15 cellular contexts compared by ENCODE assay signal in the genomic region with DNA sequence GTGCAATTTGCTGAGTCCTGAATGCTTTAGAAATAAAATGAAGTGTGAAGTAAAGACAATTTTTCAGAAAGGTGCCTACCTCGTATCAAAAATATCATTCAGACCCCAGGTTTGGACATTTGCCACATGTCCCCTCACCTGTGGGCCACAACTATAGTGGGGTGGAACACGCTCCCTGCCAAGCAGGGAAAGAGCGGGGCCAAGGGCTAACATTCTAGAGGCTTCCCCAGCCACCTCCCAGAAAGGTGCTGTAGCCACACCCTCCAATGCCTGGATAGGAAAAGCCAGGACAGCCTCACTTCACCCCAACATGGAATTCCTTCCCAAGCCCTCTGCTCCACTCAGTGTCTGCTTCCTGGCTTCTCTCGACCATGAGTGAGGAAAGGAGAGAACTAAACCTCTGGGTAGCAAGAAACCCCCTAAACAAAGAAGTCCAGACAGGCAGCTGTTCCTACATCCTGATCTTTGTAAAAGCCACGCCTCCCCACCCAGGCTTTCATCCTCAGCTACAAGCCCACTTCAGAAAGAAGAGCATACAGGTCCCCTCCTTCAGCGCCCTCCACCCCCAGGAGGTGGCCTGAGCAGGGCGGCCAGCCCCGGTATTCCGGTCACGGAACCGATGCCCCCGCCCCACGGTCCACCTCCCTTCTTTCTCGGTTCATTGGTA. TPM values are rescaled to one million over a fixed set of nuclear protein-coding genes. Genes with fewer than 3 reads are reported as not detected.
DNase-seq lines count a peak whose midpoint lies in the region; ATAC-seq, FAIRE-seq and TF ChIP-seq lines count a peak whose summit lies in the region.
"Had no signal": no experiment of that assay in that cellular context is flagged by ENCODE, and none has a peak within 500 bp of the region (broad histone marks: within the 10 kb centered on the region; RNA-seq: fewer than 3 reads in every experiment).

No MANE protein-coding gene starts in this region.

- ATAC-seq in HepG2 (no peak), Right ventricle myocardium superior (ENCODE audit: poor library complexity) (peak; percentile 2), aorta (ENCODE audit: low FRiP score) (no peak), GM18907 (IDR thresholded peaks at IDR 0.05; ENCODE audit: unreplicated experiment) (no peak)
- ATAC-seq: A549, left colon had no signal

- H3K4me3 ChIP-seq in liver (ENCODE audit: low read depth in 1 of 3, low read length in 3 of 3) (peak overlapping the region in 1 of 3 donors; percentile 30), HepG2 (replicated peaks in 1 of 3; ENCODE audit: insufficient read depth in 1 of 3, low read depth in 2 of 3, low read length in 3 of 3) (no peak overlapping the region), ovary (peak overlapping the region; percentile 55), aorta (ENCODE audit: low read length in 2 of 2) (peak overlapping the region; percentile 43 to 67)
- H3K4me3 ChIP-seq: A549 had no signal

- H3K36me3 ChIP-seq in liver (ENCODE audit: control insufficient read depth in 4 of 4, insufficient read depth in 3 of 4, low read depth in 1 of 4, low read length in 3 of 4) (no peaks in the 10 kb centered on the region), HepG2 (replicated peaks in 1 of 2; ENCODE audit: control insufficient read depth in 1 of 2, insufficient read depth in 2 of 2, low read length in 2 of 2) (no peaks in the 10 kb centered on the region), ovary (no peaks in the 10 kb centered on the region), aorta (ENCODE audit: control insufficient read depth in 1 of 2, insufficient read depth in 2 of 2, low read length in 1 of 2) (no peaks in the 10 kb centered on the region)

- TF ChIP-seq CTCF in liver (IDR thresholded peaks at IDR 0.05; ENCODE audit: low read depth, low read length, missing input control): no peak
- no peak for TF ChIP-seq CTCF in HepG2 (CRISPR knock-in tag; IDR thresholded peaks at IDR 0.05)
- TF ChIP-seq CTCF in ovary (IDR thresholded peaks at IDR 0.05): no peak

- H3K27ac ChIP-seq in liver (ENCODE audit: low read depth in 1 of 2, low read length in 2 of 2) (peak overlapping the region; percentile 4 to 47), HepG2 (ENCODE audit: extremely low read length, insufficient read depth, low read length) (no peak overlapping the region), ovary (peak overlapping the region; percentile 88), aorta (ENCODE audit: low read depth in 1 of 2, low read length in 2 of 2) (peak overlapping the region in 1 of 2 donors; percentile 66)

- H3K9me3 ChIP-seq in liver (ENCODE audit: control insufficient read depth in 4 of 4, low read length in 3 of 4): no peaks in the 10 kb centered on the region
- no peaks in the 10 kb centered on the region for H3K9me3 ChIP-seq in HepG2 (ENCODE audit: low read length)
- no peaks in the 10 kb centered on the region for H3K9me3 ChIP-seq in ovary
- H3K9me3 ChIP-seq in aorta (ENCODE audit: control insufficient read depth, low read length): no peaks in the 10 kb centered on the region

- no peak for TF ChIP-seq RAD21 in liver (IDR thresholded peaks at IDR 0.05)
- no peak for TF ChIP-seq RAD21 in HepG2 (CRISPR knock-in tag; IDR thresholded peaks at IDR 0.05)

- TF ChIP-seq POLR2A in HepG2 (IDR thresholded peaks at IDR 0.05; ENCODE audit: insufficient read depth in 1 of 2, low read depth in 2 of 2, low read length in 2 of 2): no peak
- peak; percentile 25 for TF ChIP-seq POLR2A in ovary (IDR thresholded peaks at IDR 0.05)

- H3K4me1 ChIP-seq in liver (ENCODE audit: control insufficient read depth in 4 of 4, insufficient read depth in 4 of 4, low read length in 3 of 4) (peaks cover 0 to 1% (median 0%) of the 10 kb centered on the region in 4 donors), HepG2 (ENCODE audit: insufficient read depth, low read length) (no peaks in the 10 kb centered on the region), ovary (ENCODE audit: insufficient read depth) (peaks cover 9% of the 10 kb centered on the region), aorta (ENCODE audit: control insufficient read depth in 1 of 2, insufficient read depth in 2 of 2, low read length in 2 of 2) (peaks cover 0 to 10% of the 10 kb centered on the region in 2 donors)

- BruUV-seq in HepG2 (replicated peaks; lab: Mats Ljungman, UMichigan): no TSS peak

- no peak for DNase-seq in HepG2 (ENCODE audit: low spot score)
- DNase-seq in Right ventricle myocardium superior: no peak
- DNase-seq in ovary: peak; percentile 61 to 70 (median 63)
- DNase-seq in aorta: peak in 1 of 2 donors; percentile 76
- DNase-seq in Ammon's horn (ENCODE audit: low spot score): no peak
- no peak for DNase-seq in NCI-H187 (lab: John Stamatoyannopoulos, UW)
- DNase-seq: activated naive CD8-positive, alpha-beta T cell treated with anti-CD3 and anti-CD28 coated beads, Interleukin-2, amount 10 ng/mL, durations not matched to agents 7 days and 5 days; left colon; MV-4-11; stimulated activated naive CD4-positive, alpha-beta T cell; T-helper 1 cell had no signal

- intact Hi-C loops in HepG2 (cut with micrococcal nuclease; ENCODE audit: unreplicated experiment): no loop called here
- intact Hi-C loops in Right ventricle myocardium superior (cut with DNase I): loop anchor here (5.0 to 10.0 kb wide), 2 partner anchors 255 to 287 kb away; no protein-coding TSS in a partner anchor
- intact Hi-C loops in ovary (cut with DNase I): loop anchor here (5.0 to 10.0 kb wide), 9 partner anchors 63 to 320 kb away; no protein-coding TSS in a partner anchor
- intact Hi-C loops in aorta (cut with DNase I): loop anchor here (5.0 to 10.0 kb wide), 4 partner anchors 95 to 255 kb away; no protein-coding TSS in a partner anchor

- H3K27me3 ChIP-seq in liver (ENCODE audit: control insufficient read depth in 4 of 4, insufficient read depth in 4 of 4, low read length in 3 of 4) (peaks cover 0 to 6% (median 1%) of the 10 kb centered on the region in 4 donors), HepG2 (ENCODE audit: control insufficient read depth in 1 of 2, insufficient read depth in 2 of 2, low read length in 2 of 2) (peaks cover 7 to 86% of the 10 kb centered on the region in 2 experiments; a peak in 4 of 5 replicates), ovary (no peaks in the 10 kb centered on the region), aorta (ENCODE audit: control insufficient read depth in 1 of 2, insufficient read depth in 2 of 2, low read length in 1 of 2) (no peaks in the 10 kb centered on the region)

- in situ Hi-C loops in HepG2 (cut with HindIII; ENCODE audit: extremely low pct_ligation_motif_present, low pct_unique_long_range_greater_than_20kb): loop anchor here (10.0 kb wide), 1 partner anchor 257 kb away; no protein-coding TSS in a partner anchor

- 71% methylated on average over 14 of the region's 14 CpGs for WGBS in liver
- 12% methylated on average over 14 of the region's 14 CpGs for WGBS in HepG2 (ENCODE audit: low lambda C conversion rate)
- WGBS in ovary, 3 donors: 14 to 21% (median 16%) methylated on average over 14 of the region's 14 CpGs
- WGBS in aorta, 2 donors: 30 to 35% methylated on average over 14 of the region's 14 CpGs

- TF ChIP-seq EP300 in HepG2 (IDR thresholded peaks at IDR 0.05; ENCODE audit: low read depth in 2 of 2, low read length in 2 of 2): no peak
- TF ChIP-seq EP300 in HepG2 (CRISPR knock-in tag; IDR thresholded peaks at IDR 0.05; ENCODE audit: borderline replicate concordance): no peak
- no peak for TF ChIP-seq EP300 in ovary (IDR thresholded peaks at IDR 0.05)

- POLR2A ChIA-PET in HepG2 (lab: Yijun Ruan, JAX): no interaction called here

- no peak overlapping the region for H3K4me2 ChIP-seq in HepG2 (ENCODE audit: low read depth, low read length)
- H3K4me2 ChIP-seq: A549 had no signal

- H3K9ac ChIP-seq in liver (ENCODE audit: low read depth in 1 of 2, low read length in 2 of 2) (no peak overlapping the region), HepG2 (ENCODE audit: insufficient read depth, low read depth, low read length) (no peak overlapping the region)

- no peak for FAIRE-seq in HepG2 (lab: Jason Lieb, UNC)
- FAIRE-seq: A549, endothelial cell of umbilical vein had no signal

- H4K20me1 ChIP-seq in HepG2 (ENCODE audit: insufficient read depth, low read length): no peaks in the 10 kb centered on the region

- no peak overlapping the region for H2AFZ ChIP-seq in HepG2 (ENCODE audit: low read length)

- no peaks in the 10 kb centered on the region for H3K79me2 ChIP-seq in HepG2 (ENCODE audit: insufficient read depth, low read length)

- CTCF ChIA-PET in HepG2 (lab: Yijun Ruan, JAX; ENCODE audit: low intra/inter-chr PET ratio, low total read pairs): no interaction called here

TF ChIP-seq in liver, 16 proteins besides CTCF, POLR2A, EP300 and RAD21 (continues in another document):
- no peak for TF ChIP-seq YY1 (IDR thresholded peaks at IDR 0.05)

RNA-seq across cellular contexts. Expression of a gene that starts 2.1 kb away (rescaled TPM):
- 10 to 100 TPM; 24.9 to 28.7 TPM for total RNA-seq in liver
- polyA plus RNA-seq in liver: 10 to 100 TPM in 1 of 2 donors, 1 to 10 TPM in 1; 1.7 to 10.1 TPM
- not detected in 2 replicates for total RNA-seq in HepG2 (2016; rRNA removed; fragmentation: Illumina TruSeq; extraction: Trizol)
- not detected in 2 replicates for total RNA-seq in HepG2 (2016; cell fraction: cytosol; rRNA removed; fragmentation: Illumina TruSeq; extraction: Trizol; ENCODE audit: low read depth)
- not detected in 2 replicates for total RNA-seq in HepG2 (2016; cell fraction: insoluble cytoplasmic fraction; rRNA removed; fragmentation: Illumina TruSeq; extraction: Trizol)
- not detected in 2 replicates for total RNA-seq in HepG2 (2016; cell fraction: membrane; rRNA removed; fragmentation: Illumina TruSeq; extraction: Trizol)
- total RNA-seq in HepG2 (2016; cell fraction: nucleus; rRNA removed; fragmentation: Illumina TruSeq; extraction: Trizol): not detected in 2 replicates
- polyA plus RNA-seq in HepG2 (2011; rRNA removed): 0.01 and 0.03 TPM in 2 replicates
- under 0.01 and 0.01 TPM in 2 replicates for polyA plus RNA-seq in HepG2 (2011; cell fraction: cytosol; rRNA removed)
- polyA plus RNA-seq in HepG2 (2011; cell fraction: nucleus; rRNA removed): 0.10 and 0.12 TPM in 2 replicates
- polyA plus RNA-seq in HepG2 (2012): 0.09 TPM in 1 of 2 replicates, not detected in the other
- polyA plus RNA-seq in HepG2 (2016; cell fraction: cytosol; fragmentation: Illumina TruSeq; extraction: Trizol; ENCODE audit: low read depth): not detected in 2 replicates
- polyA plus RNA-seq in HepG2 (2016; cell fraction: insoluble cytoplasmic fraction; fragmentation: Illumina TruSeq; extraction: Trizol; ENCODE audit: low read depth): not detected in 2 replicates
- not detected in 2 replicates for polyA plus RNA-seq in HepG2 (2016; cell fraction: membrane; fragmentation: Illumina TruSeq; extraction: Trizol; ENCODE audit: low read depth)
- not detected in 2 replicates for polyA plus RNA-seq in HepG2 (2016; cell fraction: nucleus; fragmentation: Illumina TruSeq; extraction: Trizol; ENCODE audit: insufficient read depth, low read depth)
- polyA minus RNA-seq in HepG2 (2011; rRNA and poly(A)+ RNA removed; ENCODE audit: low replicate concordance): 0.02 and 0.06 TPM in 2 replicates
- polyA minus RNA-seq in HepG2 (2011; cell fraction: cytosol; rRNA and poly(A)+ RNA removed): not detected in 2 replicates
- under 0.01 TPM in 1 of 2 replicates, not detected in the other for polyA minus RNA-seq in HepG2 (2011; cell fraction: nucleus; rRNA and poly(A)+ RNA removed)
- total RNA-seq in Right ventricle myocardium superior: 64.9 TPM
- total RNA-seq in ovary: 100 to 1,000 TPM; 113 to 520 (median 431) TPM
- 100 to 1,000 TPM; 105 to 356 TPM for polyA plus RNA-seq in ovary
- 100 to 1,000 TPM; 190 to 289 TPM for total RNA-seq in aorta
- polyA plus RNA-seq in aorta: 10 to 100 TPM in 1 of 2 donors, 1 to 10 TPM in 1; 7.3 to 54.5 TPM
- total RNA-seq: endothelial cell of umbilical vein had no signal

Comparison
In these comparisons a context has a peak if more than half of its experiments do, and no peak if none do; other contexts are left out.
1. RNA of a gene that starts 2.1 kb away (total RNA-seq): 113 to 520 TPM in ovary, 190 to 289 TPM in aorta, 64.9 TPM in Right ventricle myocardium superior (single experiment) and 24.9 to 28.7 TPM in liver; not detected in HepG2; every median in the first group is over 10 times any median in the second.
2. H3K4me3 ChIP-seq: peak in ovary (single experiment) and aorta (2 of 2); none in HepG2 (0 of 3).
3. DNase-seq: peak in ovary (5 of 5); none in HepG2 (single experiment), Right ventricle myocardium superior (single experiment), Ammon's horn (single experiment) and NCI-H187 (0 of 2).